15 cellular contexts compared by ENCODE assay signal in the genomic region with DNA sequence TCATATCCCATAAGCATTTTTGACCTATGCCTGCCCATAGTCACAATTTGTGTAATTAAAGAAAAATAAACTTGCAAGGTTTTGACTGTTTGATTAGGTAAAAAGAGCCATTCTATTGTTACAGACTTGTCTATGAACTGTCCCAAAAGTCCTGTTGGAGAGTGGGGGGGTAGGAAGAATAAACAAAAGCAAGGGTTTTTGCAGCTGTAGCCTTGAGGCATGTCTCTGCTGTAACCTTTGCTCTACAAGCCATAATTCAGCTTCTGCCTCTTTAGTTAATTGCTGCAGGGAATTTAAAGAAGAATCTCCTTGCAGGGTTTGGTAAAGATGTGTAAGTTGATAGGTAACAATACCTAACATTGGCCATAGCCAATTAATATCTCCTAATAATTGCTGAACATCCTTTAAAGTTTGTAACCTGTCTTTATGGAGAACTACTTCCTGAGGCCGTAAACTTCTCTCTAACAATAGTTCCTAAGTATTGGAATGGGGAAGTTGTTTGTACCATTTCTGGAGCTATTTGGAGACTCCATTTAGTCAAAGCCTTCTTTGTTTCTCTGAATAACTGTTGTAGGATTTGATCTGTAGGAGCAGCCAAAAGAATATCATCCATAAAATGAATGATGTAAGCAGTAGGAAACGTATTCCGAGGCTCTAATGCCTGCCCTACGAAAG. TPM values are rescaled to one million over a fixed set of nuclear protein-coding genes. Genes with fewer than 3 reads are reported as not detected.
DNase-seq lines count a peak whose midpoint lies in the region; ATAC-seq, FAIRE-seq and TF ChIP-seq lines count a peak whose summit lies in the region.
"Had no signal": no experiment of that assay in that cellular context is flagged by ENCODE, and none has a peak within 500 bp of the region (broad histone marks: within the 10 kb centered on the region; RNA-seq: fewer than 3 reads in every experiment).

No MANE protein-coding gene starts in this region.

- H3K27ac ChIP-seq in HepG2 (ENCODE audit: extremely low read length, insufficient read depth, low read length) (no peak overlapping the region), right lobe of liver (no peak overlapping the region), K562 (ENCODE audit: extremely low read depth, low read depth, low read length) (no peak overlapping the region), mesodermal cell (ENCODE audit: low read depth, low read length, severe bottlenecking) (peak overlapping the region; percentile 76)

- no peaks in the 10 kb centered on the region for H3K79me2 ChIP-seq in HepG2 (ENCODE audit: insufficient read depth, low read length)
- H3K79me2 ChIP-seq in K562 (ENCODE audit: control insufficient read depth, insufficient read depth, low read length), result no peaks in the 10 kb centered on the region

- H3K9me3 ChIP-seq in HepG2 (ENCODE audit: low read length) (peaks cover 22% of the 10 kb centered on the region), right lobe of liver (no peaks in the 10 kb centered on the region), K562 (replicated peaks; ENCODE audit: control insufficient read depth, insufficient read depth, low read depth, low read length) (no peaks in the 10 kb centered on the region), mesodermal cell (ENCODE audit: control insufficient read depth, low read length) (peaks cover 22% of the 10 kb centered on the region)
- H3K9me3 ChIP-seq: MG63 had no signal

- TF ChIP-seq POLR2A in HepG2 (IDR thresholded peaks at IDR 0.05; ENCODE audit: insufficient read depth in 1 of 2, low read depth in 2 of 2, low read length in 2 of 2) (no peak), right lobe of liver (IDR thresholded peaks at IDR 0.05) (no peak), K562 (conservative IDR thresholded peaks at IDR 0.05) (no peak)

- CTCF ChIA-PET in HepG2 (lab: Yijun Ruan, JAX; ENCODE audit: low intra/inter-chr PET ratio, low total read pairs) (interaction anchor here (0.9 to 5.0 kb wide), 6 partner anchors 21 to 404 kb away, joined by 3 to 157 read pairs (median 12); no protein-coding TSS in a partner anchor), K562 (lab: Yijun Ruan, JAX; ENCODE audit: low intra/inter-chr PET ratio) (interaction anchor here (1.1 to 1.8 kb wide), 3 partner anchors 61 to 104 kb away, joined by 4 to 13 read pairs (median 7); no protein-coding TSS in a partner anchor)

- TF ChIP-seq CTCF in HepG2 (CRISPR knock-in tag; IDR thresholded peaks at IDR 0.05), result no peak
- no peak for TF ChIP-seq CTCF in right lobe of liver (IDR thresholded peaks at IDR 0.05)
- no peak for TF ChIP-seq CTCF in K562 (IDR thresholded peaks at IDR 0.05 in 2 of 3, conservative IDR thresholded peaks at IDR 0.05 in 1 of 3; ENCODE audit: insufficient read depth in 2 of 3, low read depth in 1 of 3, low read length in 3 of 3)

- intact Hi-C loops in HepG2 (cut with micrococcal nuclease; ENCODE audit: unreplicated experiment), result loop anchor here (1.0 to 10.0 kb wide), 4 partner anchors 62 to 404 kb away; a partner anchor contains a TSS
- intact Hi-C loops in right lobe of liver (cut with DNase I), result loop anchor here (5.0 to 10.0 kb wide), 2 partner anchors 94 to 101 kb away; no protein-coding TSS in a partner anchor
- intact Hi-C loops in K562 (cut with micrococcal nuclease), result loop anchor here (1.0 to 10.0 kb wide), 4 partner anchors 62 to 404 kb away; a partner anchor contains a TSS

- H3K9me3 Mint-ChIP-seq in effector memory CD8-positive, alpha-beta T cell, result peaks cover 5 to 7% of the 10 kb centered on the region in 2 donors

- 7% methylated on average over 4 of the region's 4 CpGs for WGBS in HepG2 (ENCODE audit: low lambda C conversion rate)
- WGBS in right lobe of liver (ENCODE audit: insufficient coverage, low coverage, low lambda C conversion rate, missing lambda C conversion rate), result 50% methylated on average over 4 of the region's 4 CpGs
- WGBS in K562 (ENCODE audit: insufficient coverage, low coverage, missing lambda C conversion rate), result 13% methylated on average over 4 of the region's 4 CpGs
- 74 to 79% methylated on average over 3 of the region's 4 CpGs for WGBS in mesodermal cell (ENCODE audit: insufficient coverage in 2 of 2), 2 experiments

- no peaks in the 10 kb centered on the region for H3K36me3 Mint-ChIP-seq in effector memory CD8-positive, alpha-beta T cell (ENCODE audit: insufficient read depth)

- H4K20me1 ChIP-seq in HepG2 (ENCODE audit: insufficient read depth, low read length) (no peaks in the 10 kb centered on the region), K562 (replicated peaks; ENCODE audit: control insufficient read depth, insufficient read depth, low read length) (no peaks in the 10 kb centered on the region)

- peak; percentile 21 for FAIRE-seq in HepG2 (lab: Jason Lieb, UNC)
- no peak for FAIRE-seq in K562 (lab: Jason Lieb, UNC)

- no peaks in the 10 kb centered on the region for H3K4me1 Mint-ChIP-seq in effector memory CD8-positive, alpha-beta T cell (ENCODE audit: low read depth in 2 of 2)

- H3K4me3 ChIP-seq in HepG2 (replicated peaks in 1 of 3; ENCODE audit: insufficient read depth in 1 of 3, low read depth in 2 of 3, low read length in 3 of 3), result peak overlapping the region in 1 of 3 experiments; percentile 6; a peak in 1 of 6 replicates
- H3K4me3 ChIP-seq in right lobe of liver, result no peak overlapping the region
- H3K4me3 ChIP-seq in K562, result no peak overlapping the region
- H3K4me3 ChIP-seq in mesodermal cell (ENCODE audit: extremely low read depth, insufficient read depth, low read length, poor library complexity, severe bottlenecking), result no peak overlapping the region
- H3K4me3 ChIP-seq: MG63 had no signal

- TF ChIP-seq EP300 in HepG2 (IDR thresholded peaks at IDR 0.05; ENCODE audit: low read depth in 2 of 2, low read length in 2 of 2) (no peak), HepG2 (CRISPR knock-in tag; IDR thresholded peaks at IDR 0.05; ENCODE audit: borderline replicate concordance) (no peak), K562 (IDR thresholded peaks at IDR 0.05; ENCODE audit: low read length) (no peak)

- TF ChIP-seq RAD21 in HepG2 (CRISPR knock-in tag; IDR thresholded peaks at IDR 0.05), result no peak
- TF ChIP-seq RAD21 in K562 (CRISPR knock-in tag; conservative IDR thresholded peaks at IDR 0.05 in 1 of 2, IDR thresholded peaks at IDR 0.05 in 1 of 2), result no peak

- no peak overlapping the region for H3K27ac Mint-ChIP-seq in effector memory CD8-positive, alpha-beta T cell
- H3K27ac Mint-ChIP-seq: activated CD4-positive, alpha-beta memory T cell treated with anti-CD3 and anti-CD28 coated beads for 36 hours; activated naive CD4-positive, alpha-beta T cell treated with anti-CD3 and anti-CD28 coated beads, Interleukin-2, amount 50 U/mL, for 72 hours; activated T-cell treated with anti-CD3 and anti-CD28 coated beads, Interleukin-2, amount 50 U/mL, for 24 hours; CD4-positive, alpha-beta T cell; stimulated activated naive B cell treated with anti-CD40 and anti-IgM and Interleukin-4, amounts not matched to agents 10 μg/mL and 1 μg/mL and 100 μg/mL, for 72 hours had no signal

- peaks cover 56% of the 10 kb centered on the region for H3K4me1 ChIP-seq in HepG2 (ENCODE audit: insufficient read depth, low read length)
- H3K4me1 ChIP-seq in right lobe of liver, result no peaks in the 10 kb centered on the region
- no peaks in the 10 kb centered on the region; a peak in 1 of 5 replicates for H3K4me1 ChIP-seq in K562 (replicated peaks in 1 of 2; ENCODE audit: control insufficient read depth in 2 of 2, insufficient read depth in 2 of 2, low read length in 2 of 2)
- H3K4me1 ChIP-seq in mesodermal cell (ENCODE audit: control insufficient read depth, insufficient read depth, low read length, poor library complexity, severe bottlenecking), result peaks cover 11% of the 10 kb centered on the region

- H3K9me1 ChIP-seq in K562 (ENCODE audit: control insufficient read depth, insufficient read depth, low read length), result no peaks in the 10 kb centered on the region

- peak overlapping the region; percentile 48 for H3K4me2 ChIP-seq in HepG2 (ENCODE audit: low read depth, low read length)
- no peak overlapping the region for H3K4me2 ChIP-seq in K562 (ENCODE audit: insufficient read depth, low read length)

- POLR2A ChIA-PET in HepG2 (lab: Yijun Ruan, JAX) (interaction anchor here (0.7 to 5.3 kb wide), 14 partner anchors 7 to 352 kb away, joined by 3 to 38 read pairs (median 6); a partner anchor contains a TSS), K562 (lab: Yijun Ruan, JAX) (interaction anchor here (1.6 kb wide), 1 partner anchor 10 kb away, joined by 10 read pairs; a partner anchor contains a TSS)

- no peak overlapping the region for H3K4me3 Mint-ChIP-seq in effector memory CD8-positive, alpha-beta T cell
- H3K4me3 Mint-ChIP-seq: activated CD4-positive, alpha-beta memory T cell treated with anti-CD3 and anti-CD28 coated beads for 36 hours; activated T-cell treated with anti-CD3 and anti-CD28 coated beads, Interleukin-2, amount 50 U/mL, for 24 hours; CD4-positive, alpha-beta T cell; stimulated activated naive B cell treated with anti-CD40 and anti-IgM and Interleukin-4, amounts not matched to agents 10 μg/mL and 1 μg/mL and 100 μg/mL, for 72 hours had no signal

- H2AFZ ChIP-seq in HepG2 (ENCODE audit: low read length) (no peak overlapping the region), K562 (ENCODE audit: low read depth, low read length) (0 out of 2 replicates have a peak overlapping the region, but pooled peaks have one; percentile 44)

- H3K9ac ChIP-seq in HepG2 (ENCODE audit: insufficient read depth, low read depth, low read length) (no peak overlapping the region), K562 (ENCODE audit: insufficient read depth in 1 of 2, low read depth in 2 of 2, low read length in 2 of 2) (no peak overlapping the region)

- no peaks in the 10 kb centered on the region for H3K27me3 ChIP-seq in HepG2 (ENCODE audit: control insufficient read depth in 1 of 2, insufficient read depth in 2 of 2, low read length in 2 of 2)
- H3K27me3 ChIP-seq in right lobe of liver, result no peaks in the 10 kb centered on the region
- no peaks in the 10 kb centered on the region for H3K27me3 ChIP-seq in K562 (ENCODE audit: control insufficient read depth in 2 of 2, insufficient read depth in 2 of 2, low read length in 2 of 2)
- H3K27me3 ChIP-seq: MG63 had no signal

- BruUV-seq in HepG2 (replicated peaks; lab: Mats Ljungman, UMichigan) (no TSS peak), K562 (replicated peaks; lab: Mats Ljungman, UMichigan) (no TSS peak)

- ATAC-seq in HepG2 (peak; percentile 35; the same call in 2 of the 3 replicates), right lobe of liver (no peak), K562 (no peak)
- no peak for ATAC-seq in effector memory CD8-positive, alpha-beta T cell (replicated peaks)

- H3K27me3 Mint-ChIP-seq in effector memory CD8-positive, alpha-beta T cell, result peaks cover 5 to 23% of the 10 kb centered on the region in 2 donors
- H3K27me3 Mint-ChIP-seq: activated CD4-positive, alpha-beta memory T cell treated with anti-CD3 and anti-CD28 coated beads for 36 hours; activated T-cell treated with anti-CD3 and anti-CD28 coated beads, Interleukin-2, amount 50 U/mL, for 24 hours had no signal

- in situ Hi-C loops in HepG2 (cut with HindIII; ENCODE audit: extremely low pct_ligation_motif_present, low pct_unique_long_range_greater_than_20kb) (loop anchor here (5.0 kb wide), 1 partner anchor 101 kb away; no protein-coding TSS in a partner anchor), K562 (cut with MboI) (no loop called here)

- H3K36me3 ChIP-seq in HepG2 (replicated peaks in 1 of 2; ENCODE audit: control insufficient read depth in 1 of 2, insufficient read depth in 2 of 2, low read length in 2 of 2) (no peaks in the 10 kb centered on the region), right lobe of liver (no peaks in the 10 kb centered on the region), K562 (ENCODE audit: control insufficient read depth, insufficient read depth, low read length) (no peaks in the 10 kb centered on the region), mesodermal cell (ENCODE audit: control insufficient read depth, insufficient read depth, low read length) (no peaks in the 10 kb centered on the region)
- H3K36me3 ChIP-seq: MG63 had no signal

- DNase-seq in HepG2 (ENCODE audit: low spot score) (peak; percentile 34), right lobe of liver (no peak), K562 (ENCODE audit: extremely low read depth in 1 of 4, low spot score in 3 of 4) (no peak), DMS53 treated with DMSO at 0.1 percent for 48 hours (lab: John Stamatoyannopoulos, UW; ENCODE audit: unreplicated experiment) (no peak), HuH-7 (ENCODE audit: low spot score) (no peak), NOMO-1 (lab: John Stamatoyannopoulos, UW; ENCODE audit: unreplicated experiment in 2 of 2) (no peak)
- DNase-seq in effector memory CD8-positive, alpha-beta T cell, result no peak
- DNase-seq: activated T-cell treated with anti-CD3 and anti-CD28 coated beads, Interleukin-2, amount 50 U/mL, for 24 hours; CD4-positive, alpha-beta T cell; left cardiac atrium; MG63; stimulated activated naive B cell treated with anti-CD40 and anti-IgM and Interleukin-4, amounts not matched to agents 10 μg/mL and 1 μg/mL and 100 μg/mL, for 72 hours had no signal

RNA-seq across cellular contexts. Expression of a gene that starts 7.9 kb away (rescaled TPM):
- 43.1 and 72.1 TPM in 2 replicates for total RNA-seq in HepG2 (2016; rRNA removed; fragmentation: Illumina TruSeq; extraction: Trizol)
- 73.1 and 89.7 TPM in 2 replicates for total RNA-seq in HepG2 (2016; cell fraction: cytosol; rRNA removed; fragmentation: Illumina TruSeq; extraction: Trizol; ENCODE audit: low read depth)
- total RNA-seq in HepG2 (2016; cell fraction: insoluble cytoplasmic fraction; rRNA removed; fragmentation: Illumina TruSeq; extraction: Trizol), result 38.1 and 70.5 TPM in 2 replicates
- 99.5 and 113 TPM in 2 replicates for total RNA-seq in HepG2 (2016; cell fraction: membrane; rRNA removed; fragmentation: Illumina TruSeq; extraction: Trizol)
- total RNA-seq in HepG2 (2016; cell fraction: nucleus; rRNA removed; fragmentation: Illumina TruSeq; extraction: Trizol), result 57.0 and 61.3 TPM in 2 replicates
- polyA plus RNA-seq in HepG2 (2011; rRNA removed), result 23.5 and 28.9 TPM in 2 replicates
- polyA plus RNA-seq in HepG2 (2011; cell fraction: cytosol; rRNA removed), result 29.9 and 33.0 TPM in 2 replicates
- polyA plus RNA-seq in HepG2 (2011; cell fraction: nucleus; rRNA removed), result 27.9 TPM in 2 replicates
- 51.1 and 71.7 TPM in 2 replicates for polyA plus RNA-seq in HepG2 (2012)
- polyA plus RNA-seq in HepG2 (2016; cell fraction: cytosol; fragmentation: Illumina TruSeq; extraction: Trizol; ENCODE audit: low read depth), result 72.8 and 82.5 TPM in 2 replicates
- polyA plus RNA-seq in HepG2 (2016; cell fraction: insoluble cytoplasmic fraction; fragmentation: Illumina TruSeq; extraction: Trizol; ENCODE audit: low read depth), result 45.4 and 52.7 TPM in 2 replicates
- polyA plus RNA-seq in HepG2 (2016; cell fraction: membrane; fragmentation: Illumina TruSeq; extraction: Trizol; ENCODE audit: low read depth), result 96.3 and 99.8 TPM in 2 replicates
- 89.1 and 91.9 TPM in 2 replicates for polyA plus RNA-seq in HepG2 (2016; cell fraction: nucleus; fragmentation: Illumina TruSeq; extraction: Trizol; ENCODE audit: insufficient read depth, low read depth)
- 28.9 and 42.1 TPM in 2 replicates for polyA minus RNA-seq in HepG2 (2011; rRNA and poly(A)+ RNA removed; ENCODE audit: low replicate concordance)
- 18.7 and 23.4 TPM in 2 replicates for polyA minus RNA-seq in HepG2 (2011; cell fraction: cytosol; rRNA and poly(A)+ RNA removed)
- 40.6 and 42.5 TPM in 2 replicates for polyA minus RNA-seq in HepG2 (2011; cell fraction: nucleus; rRNA and poly(A)+ RNA removed)
- total RNA-seq in right lobe of liver, result 10 to 100 TPM; 16.1 to 23.6 (median 18.7) TPM
- 18.7 and 39.1 TPM in 2 replicates for total RNA-seq in K562 (2011; cell fraction: chromatin; rRNA removed; ENCODE audit: low replicate concordance)
- total RNA-seq in K562 (2011; cell fraction: nucleolus; rRNA removed), result 29.9 and 33.3 TPM in 2 replicates
- total RNA-seq in K562 (2011; cell fraction: nucleoplasm; rRNA removed), result 28.4 and 30.7 TPM in 2 replicates
- total RNA-seq in K562 (2014; rRNA removed), result 9.1 and 11.5 TPM in 2 replicates
- total RNA-seq in K562 (2014; rRNA removed; fragmentation: Illumina TruSeq; extraction: Trizol), result 7.8 and 8.0 TPM in 2 replicates
- 10.6 TPM in 2 replicates for total RNA-seq in K562 (2015; rRNA removed; fragmentation: Illumina TruSeq; extraction: Trizol)
- total RNA-seq in K562 (2021), result 15.1 and 15.6 TPM in 2 replicates
- 6.2 and 7.7 TPM in 2 replicates for polyA plus RNA-seq in K562 (2011; rRNA removed)
- 6.1 and 7.2 TPM in 2 replicates for polyA plus RNA-seq in K562 (2011; cell fraction: cytosol; rRNA removed)
- 8.7 and 11.0 TPM in 2 replicates for polyA plus RNA-seq in K562 (2011; cell fraction: nucleus; rRNA removed)
- polyA plus RNA-seq in K562 (2012), result 14.2 and 19.8 TPM in 2 replicates
- 12.0 and 15.3 TPM in 2 replicates for polyA plus RNA-seq in K562 (2014; fragmentation: Illumina TruSeq; extraction: Trizol)
- polyA plus RNA-seq in K562 (2014; fragmentation: Nextera tagmentation; extraction: Ambion mirVana), result 1 to 10 TPM in 1 of 2 experiments, under 1 TPM in 1; 0.65 to 1.2 TPM
- 9.8 and 10.7 TPM in 2 replicates for polyA plus RNA-seq in K562 (2014; rRNA removed)
- polyA minus RNA-seq in K562 (2011; rRNA and poly(A)+ RNA removed), result 7.3 and 10.3 TPM in 2 replicates
- 5.2 and 9.8 TPM in 2 replicates for polyA minus RNA-seq in K562 (2011; cell fraction: cytosol; rRNA and poly(A)+ RNA removed)
- polyA minus RNA-seq in K562 (2011; cell fraction: nucleus; rRNA and poly(A)+ RNA removed), result 9.6 and 12.1 TPM in 2 replicates
- polyA plus RNA-seq in mesodermal cell (2013, experiment 1 of 2), result 42.3 TPM
- 39.3 TPM for polyA plus RNA-seq in mesodermal cell (2013, experiment 2 of 2)

RNA-seq across cellular contexts. Expression of a gene that starts 9.0 kb away (rescaled TPM):
- total RNA-seq in HepG2 (2016; rRNA removed; fragmentation: Illumina TruSeq; extraction: Trizol), result 59.9 and 74.6 TPM in 2 replicates
- total RNA-seq in HepG2 (2016; cell fraction: cytosol; rRNA removed; fragmentation: Illumina TruSeq; extraction: Trizol; ENCODE audit: low read depth), result 12.1 and 13.7 TPM in 2 replicates
- 62.2 and 82.5 TPM in 2 replicates for total RNA-seq in HepG2 (2016; cell fraction: insoluble cytoplasmic fraction; rRNA removed; fragmentation: Illumina TruSeq; extraction: Trizol)
- 27.4 and 32.8 TPM in 2 replicates for total RNA-seq in HepG2 (2016; cell fraction: membrane; rRNA removed; fragmentation: Illumina TruSeq; extraction: Trizol)
- 30.1 and 33.0 TPM in 2 replicates for total RNA-seq in HepG2 (2016; cell fraction: nucleus; rRNA removed; fragmentation: Illumina TruSeq; extraction: Trizol)
- 10.3 and 14.6 TPM in 2 replicates for polyA plus RNA-seq in HepG2 (2011; rRNA removed)
- 8.1 and 9.7 TPM in 2 replicates for polyA plus RNA-seq in HepG2 (2011; cell fraction: cytosol; rRNA removed)
- polyA plus RNA-seq in HepG2 (2011; cell fraction: nucleus; rRNA removed), result 5.7 and 6.6 TPM in 2 replicates
- 6.6 and 15.3 TPM in 2 replicates for polyA plus RNA-seq in HepG2 (2012)
- polyA plus RNA-seq in HepG2 (2016; cell fraction: cytosol; fragmentation: Illumina TruSeq; extraction: Trizol; ENCODE audit: low read depth), result 3.4 and 3.7 TPM in 2 replicates
- 62.2 and 68.3 TPM in 2 replicates for polyA plus RNA-seq in HepG2 (2016; cell fraction: insoluble cytoplasmic fraction; fragmentation: Illumina TruSeq; extraction: Trizol; ENCODE audit: low read depth)
- 11.0 and 11.7 TPM in 2 replicates for polyA plus RNA-seq in HepG2 (2016; cell fraction: membrane; fragmentation: Illumina TruSeq; extraction: Trizol; ENCODE audit: low read depth)
- polyA plus RNA-seq in HepG2 (2016; cell fraction: nucleus; fragmentation: Illumina TruSeq; extraction: Trizol; ENCODE audit: insufficient read depth, low read depth), result 50.8 and 54.7 TPM in 2 replicates
- polyA minus RNA-seq in HepG2 (2011; rRNA and poly(A)+ RNA removed; ENCODE audit: low replicate concordance), result 9.2 and 15.1 TPM in 2 replicates
- polyA minus RNA-seq in HepG2 (2011; cell fraction: cytosol; rRNA and poly(A)+ RNA removed), result 8.7 and 11.2 TPM in 2 replicates
- polyA minus RNA-seq in HepG2 (2011; cell fraction: nucleus; rRNA and poly(A)+ RNA removed), result 8.8 and 9.4 TPM in 2 replicates
- total RNA-seq in right lobe of liver, result 1 to 10 TPM in 2 of 6 experiments, under 1 TPM in 4; 0.37 to 3.5 (median 0.76) TPM
- 12.5 and 31.0 TPM in 2 replicates for total RNA-seq in K562 (2011; cell fraction: chromatin; rRNA removed; ENCODE audit: low replicate concordance)
- 9.2 and 11.1 TPM in 2 replicates for total RNA-seq in K562 (2011; cell fraction: nucleolus; rRNA removed)
- 24.6 and 27.8 TPM in 2 replicates for total RNA-seq in K562 (2011; cell fraction: nucleoplasm; rRNA removed)
- 19.5 and 20.9 TPM in 2 replicates for total RNA-seq in K562 (2014; rRNA removed)
- 26.9 and 29.7 TPM in 2 replicates for total RNA-seq in K562 (2014; rRNA removed; fragmentation: Illumina TruSeq; extraction: Trizol)
- 23.5 and 24.1 TPM in 2 replicates for total RNA-seq in K562 (2015; rRNA removed; fragmentation: Illumina TruSeq; extraction: Trizol)
- 31.8 TPM in 2 replicates for total RNA-seq in K562 (2021)
- 19.0 and 27.3 TPM in 2 replicates for polyA plus RNA-seq in K562 (2011; rRNA removed)
- polyA plus RNA-seq in K562 (2011; cell fraction: cytosol; rRNA removed), result 8.6 and 16.4 TPM in 2 replicates
- polyA plus RNA-seq in K562 (2011; cell fraction: nucleus; rRNA removed), result 7.7 and 9.4 TPM in 2 replicates
- 14.5 and 16.5 TPM in 2 replicates for polyA plus RNA-seq in K562 (2012)
- 19.2 and 22.8 TPM in 2 replicates for polyA plus RNA-seq in K562 (2014; fragmentation: Illumina TruSeq; extraction: Trizol)
- 10 to 100 TPM; 13.1 to 25.8 TPM for polyA plus RNA-seq in K562 (2014; fragmentation: Nextera tagmentation; extraction: Ambion mirVana)
- 21.1 and 26.6 TPM in 2 replicates for polyA plus RNA-seq in K562 (2014; rRNA removed)
- 20.5 and 31.4 TPM in 2 replicates for polyA minus RNA-seq in K562 (2011; rRNA and poly(A)+ RNA removed)
- 7.2 and 13.5 TPM in 2 replicates for polyA minus RNA-seq in K562 (2011; cell fraction: cytosol; rRNA and poly(A)+ RNA removed)
- 3.5 and 7.6 TPM in 2 replicates for polyA minus RNA-seq in K562 (2011; cell fraction: nucleus; rRNA and poly(A)+ RNA removed)
- polyA plus RNA-seq in mesodermal cell (2013, experiment 1 of 2), result 14.6 TPM
- polyA plus RNA-seq in mesodermal cell (2013, experiment 2 of 2), result 15.6 TPM
